ENCODE assay signal across 26 cellular contexts in genomic region chr15:62287066-62287857, GRCh38.
DNase-seq lines count a peak whose midpoint lies in the region; ATAC-seq and TF ChIP-seq lines count a peak whose summit lies in the region.
"Had no signal": no experiment of that assay in that cellular context is flagged by ENCODE, and none has a peak within 500 bp of the region (broad histone marks: within the 10 kb centered on the region; RNA-seq: fewer than 3 reads in every experiment).

No MANE protein-coding gene starts in this region.

- ATAC-seq in HG02571 (IDR thresholded peaks at IDR 0.05; ENCODE audit: unreplicated experiment) (no peak), GM21528 (IDR thresholded peaks at IDR 0.05; ENCODE audit: low FRiP score, unreplicated experiment) (no peak), GM19452 (IDR thresholded peaks at IDR 0.05; ENCODE audit: unreplicated experiment) (no peak)
- ATAC-seq: activated T-cell treated with anti-CD3 and anti-CD28 coated beads, Interleukin-2, amount 50 U/mL, for 72 hours; gastrocnemius medialis; lower lobe of right lung; stimulated activated memory B cell treated with anti-CD40 and anti-IgM and Interleukin-4, amounts not matched to agents 10 μg/mL and 1 μg/mL and 100 μg/mL, for 72 hours had no signal

- H3K27ac Mint-ChIP-seq in chondrocyte (ENCODE audit: unreplicated experiment), result no peak overlapping the region
- H3K27ac Mint-ChIP-seq: activated T-cell treated with anti-CD3 and anti-CD28 coated beads, Interleukin-2, amount 50 U/mL, for 72 hours; stimulated activated memory B cell treated with anti-CD40 and anti-IgM and Interleukin-4, amounts not matched to agents 10 μg/mL and 1 μg/mL and 100 μg/mL, for 72 hours had no signal

- no peaks in the 10 kb centered on the region for H4K20me1 ChIP-seq in GM23248 (ENCODE audit: insufficient read depth)

- no peaks in the 10 kb centered on the region for H3K9me2 ChIP-seq in GM23248 (ENCODE audit: insufficient read depth)

- H3K9ac ChIP-seq in GM23248, result no peak overlapping the region

- no peaks in the 10 kb centered on the region for H3K36me3 ChIP-seq in GM23248 (ENCODE audit: low read depth)
- H3K36me3 ChIP-seq: gastrocnemius medialis, lower lobe of right lung, SJCRH30, suprapubic skin had no signal

- no peaks in the 10 kb centered on the region for H3K79me2 ChIP-seq in GM23248 (ENCODE audit: insufficient read depth)

- no peak overlapping the region for H3K4me3 Mint-ChIP-seq in chondrocyte (ENCODE audit: unreplicated experiment)
- H3K4me3 Mint-ChIP-seq: activated T-cell treated with anti-CD3 and anti-CD28 coated beads, Interleukin-2, amount 50 U/mL, for 72 hours; stimulated activated memory B cell treated with anti-CD40 and anti-IgM and Interleukin-4, amounts not matched to agents 10 μg/mL and 1 μg/mL and 100 μg/mL, for 72 hours had no signal

- in situ Hi-C loops in GM23248 (cut with MboI), result no loop called here

- no peak overlapping the region for H3K27ac ChIP-seq in GM23248
- H3K27ac ChIP-seq: C4-2B, dorsolateral prefrontal cortex, gastrocnemius medialis, lower lobe of right lung, SJCRH30, suprapubic skin had no signal

- TF ChIP-seq CTCF in foreskin fibroblast (IDR thresholded peaks at IDR 0.05; ENCODE audit: low read depth, low read length) (no peak), chondrocyte (IDR thresholded peaks at IDR 0.05) (no peak)

- 67 to 75% methylated on average over 4 of the region's 4 CpGs for WGBS in GM23248 (ENCODE audit: low coverage in 1 of 2, low lambda C conversion rate in 2 of 2, missing lambda C conversion rate in 2 of 2), 2 experiments

- H3F3A ChIP-seq in GM23248 (ENCODE audit: insufficient read depth), result no peaks in the 10 kb centered on the region

- DNase-seq in AG08395 (ENCODE audit: low spot score) (peak; percentile 21), GM23248 (peak; percentile 39), NCI-H748 treated with DMSO at 0.1 percent for 48 hours (lab: John Stamatoyannopoulos, UW) (peak; percentile 24), foreskin fibroblast (peak; percentile 14), chondrocyte (ENCODE audit: low spot score) (no peak)
- DNase-seq: activated CD4-positive, alpha-beta T cell treated with anti-CD3 and anti-CD28 coated beads for 4 hours; activated naive CD4-positive, alpha-beta T cell treated with anti-CD3 and anti-CD28 coated beads, Interleukin-2, amount 50 U/mL, for 16 hours; activated T-cell treated with anti-CD3 and anti-CD28 coated beads, Interleukin-2, amount 50 U/mL, for 72 hours; aorta; caudate nucleus; DMS79; dorsolateral prefrontal cortex; gastrocnemius medialis; hypothalamus; lower lobe of right lung; NCI-H1694 treated with DMSO at 0.1 percent for 48 hours; NK-92 treated with Interleukin-12 subunit alpha and Interleukin-12 subunit beta, amount 100 ng/mL, for 24 hours; SJCRH30; T-helper 1 cell had no signal

- H3K36me3 Mint-ChIP-seq in chondrocyte (ENCODE audit: low read depth), result peaks cover 6% of the 10 kb centered on the region
- H3K36me3 Mint-ChIP-seq: stimulated activated memory B cell treated with anti-CD40 and anti-IgM and Interleukin-4, amounts not matched to agents 10 μg/mL and 1 μg/mL and 100 μg/mL, for 72 hours had no signal

- H3K4me2 ChIP-seq in GM23248 (ENCODE audit: unreplicated experiment), result no peak overlapping the region
- H3K4me2 ChIP-seq: smooth muscle cell had no signal

- no peaks in the 10 kb centered on the region for H3K4me1 Mint-ChIP-seq in chondrocyte (ENCODE audit: low read depth)
- H3K4me1 Mint-ChIP-seq: stimulated activated memory B cell treated with anti-CD40 and anti-IgM and Interleukin-4, amounts not matched to agents 10 μg/mL and 1 μg/mL and 100 μg/mL, for 72 hours had no signal

- no peak overlapping the region for H3K4me3 ChIP-seq in GM23248
- no peak overlapping the region for H3K4me3 ChIP-seq in foreskin fibroblast (ENCODE audit: low read depth in 1 of 2, low read length in 2 of 2)
- H3K4me3 ChIP-seq: dorsolateral prefrontal cortex, gastrocnemius medialis, lower lobe of right lung, SJCRH30, smooth muscle cell, suprapubic skin had no signal

- H3K27me3 ChIP-seq in GM23248 (replicated peaks; ENCODE audit: insufficient read depth), result peaks cover 40% of the 10 kb centered on the region

- no peak overlapping the region for H2AFZ ChIP-seq in GM23248

- H3K27me3 Mint-ChIP-seq in chondrocyte (ENCODE audit: low read depth), result peaks cover 58% of the 10 kb centered on the region

- H3K9me3 Mint-ChIP-seq in chondrocyte (ENCODE audit: low read depth), result peaks cover 5% of the 10 kb centered on the region
- H3K9me3 Mint-ChIP-seq: stimulated activated memory B cell treated with anti-CD40 and anti-IgM and Interleukin-4, amounts not matched to agents 10 μg/mL and 1 μg/mL and 100 μg/mL, for 72 hours had no signal

- H3K4me1 ChIP-seq in GM23248 (ENCODE audit: insufficient read depth), result no peaks in the 10 kb centered on the region
- H3K4me1 ChIP-seq: gastrocnemius medialis, lower lobe of right lung, SJCRH30, suprapubic skin had no signal

- no peaks in the 10 kb centered on the region for H3K9me3 ChIP-seq in GM23248 (ENCODE audit: low read depth)
- H3K9me3 ChIP-seq: gastrocnemius medialis, lower lobe of right lung, SJCRH30, suprapubic skin had no signal
